1 cellular context compared by ENCODE assay signal in the genomic region with DNA sequence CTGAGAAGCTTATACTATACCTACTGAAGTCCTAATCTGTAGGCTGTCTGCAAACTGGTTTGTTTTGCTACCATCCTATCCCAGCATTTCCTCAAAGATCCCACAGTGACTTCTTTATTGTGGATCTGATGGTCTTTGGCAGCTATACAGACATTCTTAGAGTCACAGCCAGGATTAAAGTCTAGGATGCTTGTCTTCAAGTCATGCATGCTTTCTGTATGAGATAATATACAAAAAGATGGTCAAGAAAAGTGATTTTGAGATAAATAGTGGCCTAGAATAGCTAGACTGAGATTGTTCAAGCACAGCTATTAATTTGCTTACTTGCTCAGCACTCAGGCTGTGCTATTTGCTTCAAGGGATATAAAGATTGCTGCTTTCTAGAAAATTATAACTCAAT.
TF ChIP-seq lines count a peak whose summit lies in the region.

No MANE protein-coding gene starts in this region.

TF ChIP-seq in SK-N-SH treated with all-trans-retinoic acid at 6 μM for 48 hours, 23 proteins besides CTCF, POLR2A, EP300 and RAD21 (continued from another document):
- no peak for TF ChIP-seq PPARA (CRISPR knock-in tag; IDR thresholded peaks at IDR 0.05; ENCODE audit: borderline replicate concordance)
- TF ChIP-seq ZFP30 (CRISPR knock-in tag; IDR thresholded peaks at IDR 0.05) = no peak
- TF ChIP-seq, protein P1, sequence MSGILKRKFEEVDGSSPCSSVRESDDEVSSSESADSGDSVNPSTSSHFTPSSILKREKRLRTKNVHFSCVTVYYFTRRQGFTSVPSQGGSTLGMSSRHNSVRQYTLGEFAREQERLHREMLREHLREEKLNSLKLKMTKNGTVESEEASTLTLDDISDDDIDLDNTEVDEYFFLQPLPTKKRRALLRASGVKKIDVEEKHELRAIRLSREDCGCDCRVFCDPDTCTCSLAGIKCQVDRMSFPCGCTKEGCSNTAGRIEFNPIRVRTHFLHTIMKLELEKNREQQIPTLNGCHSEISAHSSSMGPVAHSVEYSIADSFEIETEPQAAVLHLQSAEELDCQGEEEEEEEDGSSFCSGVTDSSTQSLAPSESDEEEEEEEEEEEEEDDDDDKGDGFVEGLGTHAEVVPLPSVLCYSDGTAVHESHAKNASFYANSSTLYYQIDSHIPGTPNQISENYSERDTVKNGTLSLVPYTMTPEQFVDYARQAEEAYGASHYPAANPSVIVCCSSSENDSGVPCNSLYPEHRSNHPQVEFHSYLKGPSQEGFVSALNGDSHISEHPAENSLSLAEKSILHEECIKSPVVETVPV (CRISPR knock-in tag; IDR thresholded peaks at IDR 0.05) = no peak
- TF ChIP-seq ESRRG (CRISPR knock-in tag; IDR thresholded peaks at IDR 0.05) = no peak
- no peak for TF ChIP-seq OSR1 (CRISPR knock-in tag; IDR thresholded peaks at IDR 0.05)
- TF ChIP-seq SNAI2 (CRISPR knock-in tag; IDR thresholded peaks at IDR 0.05) = no peak
- TF ChIP-seq CSDC2 (CRISPR knock-in tag; IDR thresholded peaks at IDR 0.05) = 0 out of 2 replicates have a peak, but pooled peaks have one; percentile 22
- TF ChIP-seq GLIS3 (CRISPR knock-in tag; IDR thresholded peaks at IDR 0.05) = no peak
